Comparison of ENCODE assay signal across 26 cellular contexts in the genomic region with DNA sequence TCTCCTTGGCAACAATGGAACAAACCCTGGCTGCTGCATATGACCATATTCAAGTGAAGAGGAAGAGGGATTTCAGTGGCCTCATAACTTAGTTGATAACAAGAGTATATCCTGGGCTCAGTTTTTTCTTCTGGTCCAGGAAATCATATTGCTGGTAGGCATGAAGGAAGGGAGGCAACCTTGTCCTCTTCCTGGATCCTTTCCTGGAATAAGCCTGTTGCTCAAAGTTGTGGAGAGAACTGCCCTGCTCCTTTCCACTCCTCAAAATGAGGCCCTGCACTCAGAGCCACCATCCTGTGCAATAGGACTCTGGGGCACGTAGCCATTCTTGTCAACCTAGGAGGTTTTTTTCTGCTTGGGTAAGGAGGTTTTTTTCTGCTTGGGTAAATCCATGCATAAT.
"Had no signal": no experiment of that assay in that cellular context is flagged by ENCODE, and none has a peak within 500 bp of the region (broad histone marks: within the 10 kb centered on the region; RNA-seq: fewer than 3 reads in every experiment).

No MANE protein-coding gene starts in this region.

- ATAC-seq: activated CD8-positive, alpha-beta T cell treated with anti-CD3 and anti-CD28 coated beads, Interleukin-2, amount 10 ng/mL, durations not matched to agents 7 days and 5 days; K562; PC-3; T-helper 17 cell; WTC11 had no signal

- H3K4me3 ChIP-seq: adrenal gland, breast epithelium, K562 had no signal

- H3K9me3 Mint-ChIP-seq: activated naive CD8-positive, alpha-beta T cell treated with anti-CD3 and anti-CD28 coated beads, Interleukin-2, amount 10 ng/mL, durations not matched to agents 7 days and 5 days; WTC11 had no signal

- H3K27me3 Mint-ChIP-seq: activated naive CD8-positive, alpha-beta T cell treated with anti-CD3 and anti-CD28 coated beads, Interleukin-2, amount 10 ng/mL, durations not matched to agents 7 days and 5 days had no signal

- FAIRE-seq: K562, RCC 7860 had no signal

- H3K4me1 ChIP-seq: adrenal gland, breast epithelium had no signal

- H3K36me3 Mint-ChIP-seq: activated naive CD8-positive, alpha-beta T cell treated with anti-CD3 and anti-CD28 coated beads, Interleukin-2, amount 10 ng/mL, durations not matched to agents 7 days and 5 days; WTC11 had no signal

- H3K36me3 ChIP-seq: adrenal gland, breast epithelium had no signal

- H3K27me3 ChIP-seq: adrenal gland, breast epithelium had no signal

- DNase-seq: activated CD4-positive, alpha-beta T cell treated with anti-CD3 and anti-CD28 coated beads for 48 hours; activated CD4-positive, alpha-beta T cell treated with anti-CD3 and anti-CD28 coated beads, Interleukin-2, amount 50 U/mL, for 4 hours; activated CD4-positive, CD25-positive, alpha-beta regulatory T cell treated with anti-CD3 and anti-CD28 coated beads, Interleukin-2, amount 50 U/mL, for 72 hours; activated CD8-positive, alpha-beta memory T cell treated with anti-CD3 and anti-CD28 coated beads, Interleukin-2, amount 50 U/mL, for 48 hours; activated CD8-positive, alpha-beta T cell treated with anti-CD3 and anti-CD28 coated beads, Interleukin-2, amount 10 ng/mL, durations not matched to agents 7 days and 5 days; activated naive CD4-positive, alpha-beta T cell treated with anti-CD3 and anti-CD28 coated beads, Interleukin-2, amount 50 U/mL, for 16 hours; activated naive CD8-positive, alpha-beta T cell treated with anti-CD3 and anti-CD28 coated beads, Interleukin-2, amount 10 ng/mL, durations not matched to agents 7 days and 5 days; activated T-cell treated with anti-CD3 and anti-CD28 coated beads, Interleukin-2, amount 50 U/mL, for 1 hour; adrenal gland; aorta; Karpas-422; MM.1S; NCI-H1105 treated with DMSO at 0.1 percent for 48 hours; NCI-H1436 treated with DMSO at 0.1 percent for 48 hours; NCI-H187; NCI-H2081; NCI-H446; NCI-H524; PC-3; SIG-M5; T-helper 17 cell; T-helper 9 cell had no signal

- H3K9me3 ChIP-seq: adrenal gland, breast epithelium had no signal

- H3K27ac Mint-ChIP-seq: activated CD8-positive, alpha-beta T cell treated with anti-CD3 and anti-CD28 coated beads, Interleukin-2, amount 10 ng/mL, durations not matched to agents 7 days and 5 days; activated naive CD8-positive, alpha-beta T cell treated with anti-CD3 and anti-CD28 coated beads, Interleukin-2, amount 10 ng/mL, durations not matched to agents 7 days and 5 days; T-helper 17 cell; WTC11 had no signal

- H3K4me3 Mint-ChIP-seq: activated CD8-positive, alpha-beta T cell treated with anti-CD3 and anti-CD28 coated beads, Interleukin-2, amount 10 ng/mL, durations not matched to agents 7 days and 5 days; activated naive CD8-positive, alpha-beta T cell treated with anti-CD3 and anti-CD28 coated beads, Interleukin-2, amount 10 ng/mL, durations not matched to agents 7 days and 5 days; T-helper 17 cell; WTC11 had no signal

- H3K4me1 Mint-ChIP-seq: activated naive CD8-positive, alpha-beta T cell treated with anti-CD3 and anti-CD28 coated beads, Interleukin-2, amount 10 ng/mL, durations not matched to agents 7 days and 5 days had no signal
